9 cellular contexts compared by ENCODE assay signal in genomic region chr5:39209924-39210323, GRCh38. TPM values are rescaled to one million over a fixed set of nuclear protein-coding genes. Genes with fewer than 3 reads are reported as not detected.
DNase-seq lines count a peak whose midpoint lies in the region; ATAC-seq lines count a peak whose summit lies in the region.
"Had no signal": no experiment of that assay in that cellular context is flagged by ENCODE, and none has a peak within 500 bp of the region (broad histone marks: within the 10 kb centered on the region; RNA-seq: fewer than 3 reads in every experiment).

No MANE protein-coding gene starts in this region.

- no peaks in the 10 kb centered on the region for H3K9me3 Mint-ChIP-seq in activated CD4-positive, alpha-beta T cell treated with anti-CD3 and anti-CD28 coated beads, Interleukin-2, amount 10 ng/mL, durations not matched to agents 24 days and 14 days
- H3K9me3 Mint-ChIP-seq in effector memory CD8-positive, alpha-beta T cell: no peaks in the 10 kb centered on the region
- H3K9me3 Mint-ChIP-seq in stimulated activated naive B cell treated with anti-CD40 and anti-IgM and Interleukin-4, amounts not matched to agents 10 μg/mL and 1 μg/mL and 100 μg/mL, for 72 hours: no peaks in the 10 kb centered on the region

- H3K4me1 Mint-ChIP-seq in activated CD4-positive, alpha-beta T cell treated with anti-CD3 and anti-CD28 coated beads, Interleukin-2, amount 10 ng/mL, durations not matched to agents 24 days and 14 days: peaks cover 79% of the 10 kb centered on the region
- H3K4me1 Mint-ChIP-seq in effector memory CD8-positive, alpha-beta T cell (ENCODE audit: low read depth in 2 of 2): peaks cover 67 to 91% of the 10 kb centered on the region in 2 donors
- H3K4me1 Mint-ChIP-seq in stimulated activated naive B cell treated with anti-CD40 and anti-IgM and Interleukin-4, amounts not matched to agents 10 μg/mL and 1 μg/mL and 100 μg/mL, for 72 hours: peaks cover 13 to 21% of the 10 kb centered on the region in 2 donors

- ATAC-seq in HG03097 (IDR thresholded peaks at IDR 0.05; ENCODE audit: low FRiP score, unreplicated experiment): peak; percentile 71
- peak; percentile 87 for ATAC-seq in effector memory CD8-positive, alpha-beta T cell (replicated peaks)
- peak; percentile 51 to 64 for ATAC-seq in stimulated activated naive B cell treated with anti-CD40 and anti-IgM and Interleukin-4, amounts not matched to agents 10 μg/mL and 1 μg/mL and 100 μg/mL, for 72 hours (replicated peaks)

- intact Hi-C loops in activated CD4-positive, alpha-beta T cell treated with anti-CD3 and anti-CD28 coated beads, Interleukin-2, amount 10 ng/mL, durations not matched to agents 24 days and 14 days (cut with micrococcal nuclease): loop anchor here (1.0 to 10.0 kb wide), 4 partner anchors 9 to 1625 kb away; partner anchors contain the start of gene RPL37

- H3K27me3 Mint-ChIP-seq in activated CD4-positive, alpha-beta T cell treated with anti-CD3 and anti-CD28 coated beads, Interleukin-2, amount 10 ng/mL, durations not matched to agents 24 days and 14 days: no peaks in the 10 kb centered on the region
- H3K27me3 Mint-ChIP-seq in effector memory CD8-positive, alpha-beta T cell: no peaks in the 10 kb centered on the region
- H3K27me3 Mint-ChIP-seq in stimulated activated naive B cell treated with anti-CD40 and anti-IgM and Interleukin-4, amounts not matched to agents 10 μg/mL and 1 μg/mL and 100 μg/mL, for 72 hours: peaks cover 0 to 6% of the 10 kb centered on the region in 2 donors

- peak overlapping the region; percentile 75 for H3K4me3 Mint-ChIP-seq in activated CD4-positive, alpha-beta T cell treated with anti-CD3 and anti-CD28 coated beads, Interleukin-2, amount 10 ng/mL, durations not matched to agents 24 days and 14 days
- peak overlapping the region; percentile 73 to 74 for H3K4me3 Mint-ChIP-seq in effector memory CD8-positive, alpha-beta T cell
- peak overlapping the region; percentile 2 to 68 for H3K4me3 Mint-ChIP-seq in stimulated activated naive B cell treated with anti-CD40 and anti-IgM and Interleukin-4, amounts not matched to agents 10 μg/mL and 1 μg/mL and 100 μg/mL, for 72 hours

- H3K36me3 Mint-ChIP-seq in activated CD4-positive, alpha-beta T cell treated with anti-CD3 and anti-CD28 coated beads, Interleukin-2, amount 10 ng/mL, durations not matched to agents 24 days and 14 days (ENCODE audit: low read depth): no peaks in the 10 kb centered on the region
- H3K36me3 Mint-ChIP-seq in effector memory CD8-positive, alpha-beta T cell (ENCODE audit: insufficient read depth): peaks cover 15% of the 10 kb centered on the region
- H3K36me3 Mint-ChIP-seq in stimulated activated naive B cell treated with anti-CD40 and anti-IgM and Interleukin-4, amounts not matched to agents 10 μg/mL and 1 μg/mL and 100 μg/mL, for 72 hours: no peaks in the 10 kb centered on the region

- peak; percentile 95 for DNase-seq in activated CD4-positive, alpha-beta T cell treated with anti-CD3 and anti-CD28 coated beads, Interleukin-2, amount 10 ng/mL, durations not matched to agents 24 days and 14 days
- DNase-seq in effector memory CD8-positive, alpha-beta T cell: peak; percentile 71 to 78 (median 75)
- DNase-seq in stimulated activated naive B cell treated with anti-CD40 and anti-IgM and Interleukin-4, amounts not matched to agents 10 μg/mL and 1 μg/mL and 100 μg/mL, for 72 hours: no peak
- no peak for DNase-seq in NCI-H2196 (lab: John Stamatoyannopoulos, UW; ENCODE audit: unreplicated experiment)
- no peak for DNase-seq in amygdala (lab: John Stamatoyannopoulos, UW)
- DNase-seq in NCI-H524 treated with DMSO at 0.1 percent for 48 hours (lab: John Stamatoyannopoulos, UW): no peak
- DNase-seq in NCI-H2029 (lab: John Stamatoyannopoulos, UW): no peak
- DNase-seq: NCI-H2029 treated with DMSO at 0.1 percent for 48 hours had no signal

- peak overlapping the region; percentile 92 for H3K27ac Mint-ChIP-seq in activated CD4-positive, alpha-beta T cell treated with anti-CD3 and anti-CD28 coated beads, Interleukin-2, amount 10 ng/mL, durations not matched to agents 24 days and 14 days
- H3K27ac Mint-ChIP-seq in effector memory CD8-positive, alpha-beta T cell: peak overlapping the region; percentile 61 to 87
- no peak overlapping the region for H3K27ac Mint-ChIP-seq in stimulated activated naive B cell treated with anti-CD40 and anti-IgM and Interleukin-4, amounts not matched to agents 10 μg/mL and 1 μg/mL and 100 μg/mL, for 72 hours

RNA-seq across cellular contexts. Expression of gene FYB1, which starts 9.4 kb away (rescaled TPM):
- 84.9 and 93.7 TPM in 2 replicates for total RNA-seq in activated CD4-positive, alpha-beta T cell treated with anti-CD3 and anti-CD28 coated beads, Interleukin-2, amount 10 ng/mL, durations not matched to agents 24 days and 14 days

Comparison
In these comparisons a context has a peak if more than half of its experiments do, and no peak if none do; other contexts are left out.
1. DNase-seq: peak in activated CD4-positive, alpha-beta T cell treated with anti-CD3 and anti-CD28 coated beads, Interleukin-2, amount 10 ng/mL, durations not matched to agents 24 days and 14 days (single experiment) and effector memory CD8-positive, alpha-beta T cell (3 of 3); none in stimulated activated naive B cell treated with anti-CD40 and anti-IgM and Interleukin-4, amounts not matched to agents 10 μg/mL and 1 μg/mL and 100 μg/mL, for 72 hours (single experiment), NCI-H2196 (single experiment), amygdala (0 of 56), NCI-H524 treated with DMSO at 0.1 percent for 48 hours (single experiment) and NCI-H2029 (single experiment).
2. Peak in every context shown above with its lines, with median percentiles within 50 percentile points of each other: ATAC-seq and H3K4me3 Mint-ChIP-seq.